ENCODE assay signal across 8 cellular contexts in genomic region chr3:52055537-52056351, GRCh38. TPM values are rescaled to one million over a fixed set of nuclear protein-coding genes. Genes with fewer than 3 reads are reported as not detected.
DNase-seq lines count a peak whose midpoint lies in the region; ATAC-seq and TF ChIP-seq lines count a peak whose summit lies in the region.

No MANE protein-coding gene starts in this region.

- H3K27ac ChIP-seq in muscle layer of colon (ENCODE audit: low read depth, low read length): peak overlapping the region; percentile 75
- peak overlapping the region; percentile 58 to 81 for H3K27ac ChIP-seq in testis

- no peak for TF ChIP-seq POLR2A in testis (IDR thresholded peaks at IDR 0.05)

- H3K9ac ChIP-seq in muscle layer of colon (ENCODE audit: low read length): peak overlapping the region; percentile 8

- intact Hi-C loops in activated CD8-positive, alpha-beta T cell treated with anti-CD3 and anti-CD28 coated beads for 36 hours (cut with micrococcal nuclease): no loop called here
- intact Hi-C loops in testis (cut with DNase I; ENCODE audit: low total_unique reads): loop anchor here (10.0 kb wide), 1 partner anchor 51 kb away; no protein-coding TSS in a partner anchor

- 0% methylated on average over 14 to 18 of the region's 94 CpGs for WGBS in testis, 2 donors

- H3K36me3 ChIP-seq in muscle layer of colon (ENCODE audit: insufficient read depth, low read length) (peaks cover 23% of the 10 kb centered on the region), testis (ENCODE audit: low read depth, missing control alignments) (no peaks in the 10 kb centered on the region)

- peak; percentile 12 for ATAC-seq in GM21526 (IDR thresholded peaks at IDR 0.05; ENCODE audit: low FRiP score, unreplicated experiment)
- peak; percentile 5 for ATAC-seq in activated CD8-positive, alpha-beta T cell treated with anti-CD3 and anti-CD28 coated beads for 36 hours

- H3K27me3 Mint-ChIP-seq in activated CD8-positive, alpha-beta T cell treated with anti-CD3 and anti-CD28 coated beads for 36 hours: no peaks in the 10 kb centered on the region
- H3K27me3 Mint-ChIP-seq in endothelial cell (ENCODE audit: unreplicated experiment): peaks cover 19% of the 10 kb centered on the region

- peak overlapping the region; percentile 86 for H3K4me3 Mint-ChIP-seq in activated CD8-positive, alpha-beta T cell treated with anti-CD3 and anti-CD28 coated beads for 36 hours
- H3K4me3 Mint-ChIP-seq in endothelial cell (ENCODE audit: unreplicated experiment): peak overlapping the region; percentile 90

- POLR2A ChIA-PET in activated CD8-positive, alpha-beta T cell treated with anti-CD3 and anti-CD28 coated beads for 36 hours (lab: Charles Lee): interaction anchor here (0.6 to 3.5 kb wide), 20 partner anchors 9 to 262 kb away, joined by 3 to 19 read pairs (median 4); partner anchors contain the start of genes ABHD14A, ABHD14B, POC1A and RPL29

- H3K9me3 Mint-ChIP-seq in activated CD8-positive, alpha-beta T cell treated with anti-CD3 and anti-CD28 coated beads for 36 hours: no peaks in the 10 kb centered on the region
- no peaks in the 10 kb centered on the region for H3K9me3 Mint-ChIP-seq in endothelial cell (ENCODE audit: unreplicated experiment)

- TF ChIP-seq CTCF in activated CD8-positive, alpha-beta T cell treated with anti-CD3 and anti-CD28 coated beads for 36 hours (IDR thresholded peaks at IDR 0.05): no peak
- TF ChIP-seq CTCF in endothelial cell (IDR thresholded peaks at IDR 0.05; ENCODE audit: unreplicated experiment): no peak
- TF ChIP-seq CTCF in testis (IDR thresholded peaks at IDR 0.05): no peak

- no peaks in the 10 kb centered on the region for H3K9me3 ChIP-seq in muscle layer of colon (ENCODE audit: low read length)
- H3K9me3 ChIP-seq in testis: no peaks in the 10 kb centered on the region

- H3K36me3 Mint-ChIP-seq in activated CD8-positive, alpha-beta T cell treated with anti-CD3 and anti-CD28 coated beads for 36 hours (ENCODE audit: low read depth): peaks cover 25% of the 10 kb centered on the region
- peaks cover 5% of the 10 kb centered on the region for H3K36me3 Mint-ChIP-seq in endothelial cell (ENCODE audit: low read depth, unreplicated experiment)

- H3K27me3 ChIP-seq in muscle layer of colon (ENCODE audit: control insufficient read depth in 1 of 2, insufficient read depth in 2 of 2, low read length in 2 of 2) (no peaks in the 10 kb centered on the region), testis (no peaks in the 10 kb centered on the region)

- H3K4me3 ChIP-seq in muscle layer of colon (ENCODE audit: low read depth in 1 of 2, low read length in 2 of 2) (peak overlapping the region; percentile 85 to 91), testis (peak overlapping the region; percentile 75 to 89)

- peak overlapping the region; percentile 89 for H3K27ac Mint-ChIP-seq in activated CD8-positive, alpha-beta T cell treated with anti-CD3 and anti-CD28 coated beads for 36 hours
- no peak overlapping the region for H3K27ac Mint-ChIP-seq in endothelial cell (ENCODE audit: unreplicated experiment)

- CTCF ChIA-PET in activated CD8-positive, alpha-beta T cell treated with anti-CD3 and anti-CD28 coated beads for 36 hours (lab: Charles Lee): interaction anchor here (0.7 to 8.0 kb wide), 11 partner anchors 12 to 391 kb away, joined by 3 to 74 read pairs (median 5); partner anchors contain the start of genes PARP3 and RRP9

- DNase-seq in D341Med (ENCODE audit: low spot score) (peak; percentile 76), LoVo (ENCODE audit: low spot score) (peak; percentile 11), endothelial cell (ENCODE audit: low spot score) (peak; percentile 64), testis (no peak), cerebellar nuclear complex (lab: John Stamatoyannopoulos, UW) (no peak)
- peak; percentile 61 for DNase-seq in activated CD8-positive, alpha-beta T cell treated with anti-CD3 and anti-CD28 coated beads for 36 hours

- H3K4me1 Mint-ChIP-seq in activated CD8-positive, alpha-beta T cell treated with anti-CD3 and anti-CD28 coated beads for 36 hours (ENCODE audit: low read depth): peaks cover 45% of the 10 kb centered on the region
- H3K4me1 Mint-ChIP-seq in endothelial cell (ENCODE audit: unreplicated experiment): peaks cover 32% of the 10 kb centered on the region

- peaks cover 36% of the 10 kb centered on the region for H3K4me1 ChIP-seq in muscle layer of colon (ENCODE audit: insufficient read depth, low read length)
- peaks cover 38% of the 10 kb centered on the region for H3K4me1 ChIP-seq in testis

RNA-seq across cellular contexts. Expression of gene DUSP7, which starts 0.6 kb away (rescaled TPM):
- total RNA-seq in activated CD8-positive, alpha-beta T cell treated with anti-CD3 and anti-CD28 coated beads for 36 hours: 10 to 100 TPM; 19.6 to 21.6 TPM
- total RNA-seq in endothelial cell (ENCODE audit: unreplicated experiment): 21.7 TPM
- total RNA-seq in testis: 10 to 100 TPM; 40.6 to 48.8 TPM
- 25.1 TPM for polyA plus RNA-seq in testis (ENCODE audit: insufficient read depth, low read depth, low replicate concordance)

Comparison
In these comparisons a context has a peak if more than half of its experiments do, and no peak if none do; other contexts are left out.
1. DNase-seq: peak in D341Med (single experiment), LoVo (single experiment), activated CD8-positive, alpha-beta T cell treated with anti-CD3 and anti-CD28 coated beads for 36 hours (single experiment) and endothelial cell (single experiment); none in testis (single experiment) and cerebellar nuclear complex (0 of 2).